Comparison of ENCODE assay signal across 19 cellular contexts in genomic region chr20:57178582-57179112, GRCh38.
"Had no signal": no experiment of that assay in that cellular context is flagged by ENCODE, and none has a peak within 500 bp of the region (broad histone marks: within the 10 kb centered on the region; RNA-seq: fewer than 3 reads in every experiment).

No MANE protein-coding gene starts in this region.

- ATAC-seq: activated CD8-positive, alpha-beta memory T cell treated with anti-CD3 and anti-CD28 coated beads, Interleukin-2, amount 10 ng/mL, durations not matched to agents 7 days and 5 days; activated T-helper 17 cell treated with anti-CD3 and anti-CD28 coated beads, Interleukin-2, amount 50 U/mL, for 72 hours; gastrocnemius medialis; left lung; psoas muscle; right cardiac atrium had no signal

- H3K4me3 ChIP-seq: body of pancreas, coronary artery, gastrocnemius medialis, left lung, psoas muscle, transverse colon had no signal

- H3K9me3 ChIP-seq: body of pancreas, gastrocnemius medialis, left lung, psoas muscle, transverse colon had no signal

- H3K27ac ChIP-seq: body of pancreas, coronary artery, gastrocnemius medialis, left lung, psoas muscle, transverse colon had no signal

- H3K36me3 ChIP-seq: gastrocnemius medialis, left lung, transverse colon had no signal

- DNase-seq: activated B cell treated with CpG ODN at 0.5 μM for 24 hours; activated CD4-positive, alpha-beta memory T cell treated with anti-CD3 and anti-CD28 coated beads, Interleukin-2, amount 10 ng/mL, durations not matched to agents 7 days and 5 days; activated CD4-positive, alpha-beta T cell treated with anti-CD3 and anti-CD28 coated beads for 4 hours; activated CD8-positive, alpha-beta memory T cell treated with anti-CD3 and anti-CD28 coated beads, Interleukin-2, amount 10 ng/mL, durations not matched to agents 7 days and 5 days; activated naive CD4-positive, alpha-beta T cell treated with Interleukin-2 at 50 U/mL for 16 hours; activated naive CD8-positive, alpha-beta T cell treated with anti-CD3 and anti-CD28 coated beads, Interleukin-2, amount 10 ng/mL, durations not matched to agents 7 days and 5 days; body of pancreas; gastrocnemius medialis; head of caudate nucleus; left lung; right cardiac atrium; stimulated activated CD4-positive, alpha-beta T cell treated with anti-CD3 and anti-CD28 coated beads, Interleukin-15, amount 100 ng/mL, for 24 hours; stimulated activated CD4-positive, alpha-beta T cell treated with anti-CD3 and anti-CD28 coated beads, Interleukin-2, amount 100 ng/mL, for 48 hours; T-helper 1 cell; T-helper 9 cell; transverse colon had no signal

- H3K27me3 ChIP-seq: body of pancreas, gastrocnemius medialis, transverse colon had no signal

- H3K4me1 ChIP-seq: body of pancreas, gastrocnemius medialis, left lung, psoas muscle, transverse colon had no signal
